In genomic region chr3:165390171-165390570, GRCh38 we compare ENCODE assay signal across 13 cellular contexts.
A peak's percentile ranks its signal among the peaks of the same experiment; 100 is the strongest.
DNase-seq lines count a peak whose midpoint lies in the region; ATAC-seq and TF ChIP-seq lines count a peak whose summit lies in the region.
"Had no signal": no experiment of that assay in that cellular context is flagged by ENCODE, and none has a peak within 500 bp of the region (broad histone marks: within the 10 kb centered on the region; RNA-seq: fewer than 3 reads in every experiment).

No MANE protein-coding gene starts in this region.

- no peak for DNase-seq in DND-41
- peak; percentile 23 for DNase-seq in NCI-H226
- DNase-seq in islet precursor cell: peak; percentile 65
- peak; percentile 9 for DNase-seq in renal cortical epithelial cell (ENCODE audit: low read depth)
- DNase-seq in activated T-cell treated with anti-CD3 and anti-CD28 coated beads for 4 hours: no peak
- DNase-seq: AML-193; Caco-2; CD4-positive, alpha-beta T cell; GF-D8; HCEC 1CT had no signal

- no peak overlapping the region for H3K27ac ChIP-seq in DND-41 (ENCODE audit: low read length)
- H3K27ac ChIP-seq: C4-2B had no signal

- H3K9ac ChIP-seq in DND-41 (ENCODE audit: low read depth, low read length): no peak overlapping the region

- no peak for TF ChIP-seq CTCF in DND-41 (IDR thresholded peaks at IDR 0.05; ENCODE audit: borderline replicate concordance, extremely low read depth, low read length, poor library complexity, severe bottlenecking)

- peak overlapping the region; percentile 38 for H2AFZ ChIP-seq in DND-41 (ENCODE audit: low read depth, low read length)

- ATAC-seq in DND-41 (ENCODE audit: insufficient read depth, low read depth) (no peak), GM21825 (IDR thresholded peaks at IDR 0.05; ENCODE audit: unreplicated experiment) (no peak), GM19463 (IDR thresholded peaks at IDR 0.05; ENCODE audit: unreplicated experiment) (no peak)

- no peaks in the 10 kb centered on the region for H4K20me1 ChIP-seq in DND-41 (ENCODE audit: insufficient read depth, low read length)

- no peaks in the 10 kb centered on the region for H3K4me1 ChIP-seq in DND-41 (ENCODE audit: insufficient read depth, low read length)
- H3K4me1 ChIP-seq: Caco-2 had no signal

- H3K79me2 ChIP-seq in DND-41 (ENCODE audit: insufficient read depth, low read length): no peaks in the 10 kb centered on the region

- H3K4me2 ChIP-seq in DND-41 (ENCODE audit: insufficient read depth, low read length): no peak overlapping the region

- no peaks in the 10 kb centered on the region for H3K36me3 ChIP-seq in DND-41 (ENCODE audit: insufficient read depth, low read length)

- H3K4me3 ChIP-seq in DND-41 (ENCODE audit: low read depth in 1 of 2, low read length in 2 of 2): no peak overlapping the region

- no peaks in the 10 kb centered on the region for H3K9me3 ChIP-seq in DND-41 (ENCODE audit: insufficient read depth, low read length, severe bottlenecking)
- H3K9me3 ChIP-seq: Caco-2 had no signal

- no peaks in the 10 kb centered on the region for H3K27me3 ChIP-seq in DND-41 (ENCODE audit: insufficient read depth, low read length, poor library complexity)

Comparison
In these comparisons a context has a peak if more than half of its experiments do, and no peak if none do; other contexts are left out.
1. DNase-seq: peak in NCI-H226 (single experiment), islet precursor cell (single experiment) and renal cortical epithelial cell (single experiment); none in DND-41 (single experiment) and activated T-cell treated with anti-CD3 and anti-CD28 coated beads for 4 hours (single experiment).